Comparison of ENCODE assay signal across 1 cellular context in genomic region chr5:90477816-90478215, GRCh38.
TF ChIP-seq lines count a peak whose summit lies in the region.

No MANE protein-coding gene starts in this region.

TF ChIP-seq in IMR-90, 13 proteins besides CTCF, POLR2A, EP300 and RAD21:
- TF ChIP-seq, protein P1, sequence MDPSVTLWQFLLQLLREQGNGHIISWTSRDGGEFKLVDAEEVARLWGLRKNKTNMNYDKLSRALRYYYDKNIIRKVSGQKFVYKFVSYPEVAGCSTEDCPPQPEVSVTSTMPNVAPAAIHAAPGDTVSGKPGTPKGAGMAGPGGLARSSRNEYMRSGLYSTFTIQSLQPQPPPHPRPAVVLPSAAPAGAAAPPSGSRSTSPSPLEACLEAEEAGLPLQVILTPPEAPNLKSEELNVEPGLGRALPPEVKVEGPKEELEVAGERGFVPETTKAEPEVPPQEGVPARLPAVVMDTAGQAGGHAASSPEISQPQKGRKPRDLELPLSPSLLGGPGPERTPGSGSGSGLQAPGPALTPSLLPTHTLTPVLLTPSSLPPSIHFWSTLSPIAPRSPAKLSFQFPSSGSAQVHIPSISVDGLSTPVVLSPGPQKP (IDR thresholded peaks at IDR 0.05; ENCODE audit: borderline replicate concordance, low read depth, low read length), result no peak
- no peak for TF ChIP-seq MAZ (IDR thresholded peaks at IDR 0.05; ENCODE audit: borderline replicate concordance, low read depth, low read length)
- no peak for TF ChIP-seq RCOR1 (IDR thresholded peaks at IDR 0.05; ENCODE audit: insufficient replicate concordance, low read length)
- no peak for TF ChIP-seq NFE2L2 (IDR thresholded peaks at IDR 0.05; ENCODE audit: low read depth, low read length)
- no peak for TF ChIP-seq SMC3 (IDR thresholded peaks at IDR 0.05; ENCODE audit: low read depth, low read length)
- TF ChIP-seq, protein P2, sequence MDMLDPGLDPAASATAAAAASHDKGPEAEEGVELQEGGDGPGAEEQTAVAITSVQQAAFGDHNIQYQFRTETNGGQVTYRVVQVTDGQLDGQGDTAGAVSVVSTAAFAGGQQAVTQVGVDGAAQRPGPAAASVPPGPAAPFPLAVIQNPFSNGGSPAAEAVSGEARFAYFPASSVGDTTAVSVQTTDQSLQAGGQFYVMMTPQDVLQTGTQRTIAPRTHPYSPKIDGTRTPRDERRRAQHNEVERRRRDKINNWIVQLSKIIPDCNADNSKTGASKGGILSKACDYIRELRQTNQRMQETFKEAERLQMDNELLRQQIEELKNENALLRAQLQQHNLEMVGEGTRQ (IDR thresholded peaks at IDR 0.05; ENCODE audit: low read depth, low read length), result no peak
